18 cellular contexts compared by ENCODE assay signal in genomic region chr1:243882276-243882675, GRCh38. TPM values are rescaled to one million over a fixed set of nuclear protein-coding genes. Genes with fewer than 3 reads are reported as not detected.
DNase-seq lines count a peak whose midpoint lies in the region; ATAC-seq, FAIRE-seq and TF ChIP-seq lines count a peak whose summit lies in the region.
"Had no signal": no experiment of that assay in that cellular context is flagged by ENCODE, and none has a peak within 500 bp of the region (broad histone marks: within the 10 kb centered on the region; RNA-seq: fewer than 3 reads in every experiment).

No MANE protein-coding gene starts in this region.

- no peak overlapping the region for H2AK9ac ChIP-seq in IMR-90 (replicated peaks; ENCODE audit: low read depth, low read length, poor library complexity)

- H3K4me2 ChIP-seq in IMR-90 (ENCODE audit: low read depth, low read length) (no peak overlapping the region), HepG2 (ENCODE audit: low read depth, low read length) (no peak overlapping the region)

- in situ Hi-C loops in IMR-90 (cut with MboI; ENCODE audit: low sequenced_read_pairs) (no loop called here), brain microvascular endothelial cell (cut with HindIII; ENCODE audit: low pct_ligation_motif_present, low sequenced_read_pairs) (no loop called here), HepG2 (cut with HindIII; ENCODE audit: extremely low pct_ligation_motif_present, low pct_unique_long_range_greater_than_20kb) (no loop called here)

- H4K20me1 ChIP-seq in IMR-90 (ENCODE audit: insufficient read depth, low read length) (no peaks in the 10 kb centered on the region), HepG2 (ENCODE audit: insufficient read depth, low read length) (no peaks in the 10 kb centered on the region)

- H3K27ac ChIP-seq in IMR-90 (ENCODE audit: insufficient read depth, low read length): no peak overlapping the region
- H3K27ac ChIP-seq in brain microvascular endothelial cell: no peak overlapping the region
- H3K27ac ChIP-seq in HepG2 (ENCODE audit: extremely low read length, insufficient read depth, low read length): no peak overlapping the region
- no peak overlapping the region for H3K27ac ChIP-seq in RWPE1
- H3K27ac ChIP-seq: vagina, WERI-Rb-1 had no signal

- no peak overlapping the region for H4K8ac ChIP-seq in IMR-90 (ENCODE audit: low read depth in 2 of 2, low read length in 2 of 2)

- H3K18ac ChIP-seq in IMR-90 (ENCODE audit: low read depth, low read length): no peak overlapping the region

- H3K9me1 ChIP-seq in IMR-90 (ENCODE audit: insufficient read depth, low read length): no peaks in the 10 kb centered on the region

- H3K4me3 ChIP-seq in IMR-90 (ENCODE audit: insufficient read depth, low read depth, low read length): no peak overlapping the region
- no peak overlapping the region for H3K4me3 ChIP-seq in brain microvascular endothelial cell (ENCODE audit: low read depth, low read length)
- H3K4me3 ChIP-seq in HepG2 (replicated peaks in 1 of 3; ENCODE audit: insufficient read depth in 1 of 3, low read depth in 2 of 3, low read length in 3 of 3): no peak overlapping the region
- H3K4me3 ChIP-seq: lung, vagina had no signal

- H4K5ac ChIP-seq in IMR-90 (ENCODE audit: low read depth, low read length): no peak overlapping the region

- POLR2A ChIA-PET in IMR-90 (lab: Charles Lee; ENCODE audit: unreplicated experiment) (no interaction called here), HepG2 (lab: Yijun Ruan, JAX) (no interaction called here), RWPE1 (lab: Yijun Ruan, JAX; ENCODE audit: low non-redundant PET) (no interaction called here)

- H2BK120ac ChIP-seq in IMR-90 (ENCODE audit: low read depth, low read length): no peak overlapping the region

- H2BK5ac ChIP-seq in IMR-90 (ENCODE audit: low read depth, low read length, poor library complexity, severe bottlenecking): no peak overlapping the region

- H3K9me3 Mint-ChIP-seq in nephron progenitor cell: peaks cover 12% of the 10 kb centered on the region
- H3K9me3 Mint-ChIP-seq: activated naive CD4-positive, alpha-beta T cell treated with anti-CD3 and anti-CD28 coated beads for 36 hours had no signal

- H4K91ac ChIP-seq in IMR-90 (ENCODE audit: insufficient read depth, low read depth, low read length): no peak overlapping the region

- intact Hi-C loops in IMR-90 (cut with micrococcal nuclease) (no loop called here), HepG2 (cut with micrococcal nuclease; ENCODE audit: unreplicated experiment) (no loop called here)

- H3K14ac ChIP-seq in IMR-90 (replicated peaks; ENCODE audit: low read depth, low read length): no peak overlapping the region

- H3K4me3 Mint-ChIP-seq in nephron progenitor cell: no peak overlapping the region
- H3K4me3 Mint-ChIP-seq: activated naive CD4-positive, alpha-beta T cell treated with anti-CD3 and anti-CD28 coated beads for 36 hours had no signal

- H3K36me3 ChIP-seq in IMR-90 (ENCODE audit: control insufficient read depth, insufficient read depth, low read length): no peaks in the 10 kb centered on the region
- no peaks in the 10 kb centered on the region for H3K36me3 ChIP-seq in brain microvascular endothelial cell (replicated peaks)
- no peaks in the 10 kb centered on the region for H3K36me3 ChIP-seq in HepG2 (replicated peaks in 1 of 2; ENCODE audit: control insufficient read depth in 1 of 2, insufficient read depth in 2 of 2, low read length in 2 of 2)
- H3K36me3 ChIP-seq: vagina, WERI-Rb-1 had no signal

- ATAC-seq in IMR-90 (ENCODE audit: low read depth) (peak; percentile 57), HepG2 (no peak)

- no peak overlapping the region for H3K27ac Mint-ChIP-seq in nephron progenitor cell
- H3K27ac Mint-ChIP-seq: activated naive CD4-positive, alpha-beta T cell treated with anti-CD3 and anti-CD28 coated beads for 36 hours had no signal

- H2AK5ac ChIP-seq in IMR-90 (ENCODE audit: low read depth, low read length): no peak overlapping the region

- no peak overlapping the region for H3K56ac ChIP-seq in IMR-90 (ENCODE audit: extremely low read depth, insufficient read depth, low read length)

- H3K27me3 ChIP-seq in IMR-90 (ENCODE audit: control insufficient read depth, insufficient read depth, low read length) (peaks cover 3% of the 10 kb centered on the region; the same call in 1 of the 2 replicates), brain microvascular endothelial cell (replicated peaks) (no peaks in the 10 kb centered on the region), HepG2 (ENCODE audit: control insufficient read depth in 1 of 2, insufficient read depth in 2 of 2, low read length in 2 of 2) (peaks cover 0 to 20% of the 10 kb centered on the region in 2 experiments; a peak in 1 of 5 replicates)
- H3K27me3 ChIP-seq: vagina had no signal

- no peak for TF ChIP-seq RAD21 in IMR-90 (IDR thresholded peaks at IDR 0.05; ENCODE audit: low read length)
- no peak for TF ChIP-seq RAD21 in HepG2 (CRISPR knock-in tag; IDR thresholded peaks at IDR 0.05)

- FAIRE-seq in HepG2 (lab: Jason Lieb, UNC): no peak
- FAIRE-seq: endothelial cell of umbilical vein, H54 had no signal

- no peak for TF ChIP-seq EP300 in HepG2 (IDR thresholded peaks at IDR 0.05; ENCODE audit: low read depth in 2 of 2, low read length in 2 of 2)
- no peak for TF ChIP-seq EP300 in HepG2 (CRISPR knock-in tag; IDR thresholded peaks at IDR 0.05; ENCODE audit: borderline replicate concordance)

- no peaks in the 10 kb centered on the region for H3K36me3 Mint-ChIP-seq in nephron progenitor cell (ENCODE audit: low read depth)

- no TSS peak for BruUV-seq in IMR-90 (replicated peaks; lab: Mats Ljungman, UMichigan)
- BruUV-seq in HepG2 (replicated peaks; lab: Mats Ljungman, UMichigan): no TSS peak

- H3K9me3 ChIP-seq in IMR-90 (ENCODE audit: control insufficient read depth, insufficient read depth, low read length): no peaks in the 10 kb centered on the region
- no peaks in the 10 kb centered on the region for H3K9me3 ChIP-seq in HepG2 (ENCODE audit: low read length)
- H3K9me3 ChIP-seq: vagina had no signal

- H2AFZ ChIP-seq in IMR-90 (replicated peaks; ENCODE audit: low read length, poor library complexity) (no peak overlapping the region), HepG2 (ENCODE audit: low read length) (no peak overlapping the region)

- dilution Hi-C loops in IMR-90 (cut with HindIII; ENCODE audit: low sequenced_read_pairs, unreplicated experiment): no loop called here

- no peak overlapping the region for H2BK15ac ChIP-seq in IMR-90 (ENCODE audit: low read depth, low read length)

- no peak overlapping the region for H3K4ac ChIP-seq in IMR-90 (ENCODE audit: low read depth, low read length)

- CTCF ChIA-PET in IMR-90 (lab: Yijun Ruan, JAX) (interaction anchor here (0.7 kb wide), 1 partner anchor 139 kb away, joined by 3 read pairs; no protein-coding TSS in a partner anchor), HepG2 (lab: Yijun Ruan, JAX; ENCODE audit: low intra/inter-chr PET ratio, low total read pairs) (no interaction called here), RWPE1 (lab: Yijun Ruan, JAX) (no interaction called here)

- peaks cover 4% of the 10 kb centered on the region for H3K4me1 Mint-ChIP-seq in nephron progenitor cell

- H2BK20ac ChIP-seq in IMR-90 (ENCODE audit: low read depth, low read length): no peak overlapping the region

- H3K27me3 Mint-ChIP-seq in nephron progenitor cell (ENCODE audit: low read depth, poor library complexity): no peaks in the 10 kb centered on the region

- DNase-seq in DMS53 (lab: John Stamatoyannopoulos, UW): peak; percentile 69
- DNase-seq in IMR-90: peak; percentile 71
- peak; percentile 47 for DNase-seq in brain microvascular endothelial cell
- no peak for DNase-seq in HepG2 (ENCODE audit: low spot score)
- DNase-seq in nephron progenitor cell: no peak
- DNase-seq in DMS79 (lab: John Stamatoyannopoulos, UW): no peak
- DNase-seq in occipital lobe (lab: John Stamatoyannopoulos, UW): no peak
- DNase-seq in RWPE1 (ENCODE audit: low spot score): no peak
- DNase-seq: activated naive CD4-positive, alpha-beta T cell treated with anti-CD3 and anti-CD28 coated beads for 36 hours; cerebellar nuclear complex; GDM1; NCI-H2171 treated with DMSO at 0.1 percent for 48 hours; stimulated activated naive CD4-positive, alpha-beta T cell treated with Interleukin-2 at 50 U/mL for 16 hours; WERI-Rb-1 had no signal

- WGBS in IMR-90 (ENCODE audit: extremely low coverage in 2 of 2, insufficient read length in 1 of 2), 2 experiments: no CpG with 5 or more reads among the region's 3 CpGs
- WGBS in HepG2 (ENCODE audit: low lambda C conversion rate): 0% methylated on average over 3 of the region's 3 CpGs

- TF ChIP-seq POLR2A in IMR-90 (IDR thresholded peaks at IDR 0.05; ENCODE audit: low read depth, low read length) (no peak), HepG2 (IDR thresholded peaks at IDR 0.05; ENCODE audit: insufficient read depth in 1 of 2, low read depth in 2 of 2, low read length in 2 of 2) (no peak)

- no peaks in the 10 kb centered on the region for H3K79me2 ChIP-seq in HepG2 (ENCODE audit: insufficient read depth, low read length)

- no peak for TF ChIP-seq CTCF in IMR-90 (conservative IDR thresholded peaks at IDR 0.05; ENCODE audit: low read depth, low read length)
- TF ChIP-seq CTCF in brain microvascular endothelial cell (IDR thresholded peaks at IDR 0.05; ENCODE audit: low read depth, low read length, missing control alignments): no peak
- TF ChIP-seq CTCF in HepG2 (CRISPR knock-in tag; IDR thresholded peaks at IDR 0.05): no peak
- TF ChIP-seq CTCF in nephron progenitor cell (IDR thresholded peaks at IDR 0.05): no peak
- no peak for TF ChIP-seq CTCF in RWPE1 (conservative IDR thresholded peaks at IDR 0.05; ENCODE audit: low read depth)

- H3K9ac ChIP-seq in IMR-90 (ENCODE audit: low read depth, low read length): no peak overlapping the region
- H3K9ac ChIP-seq in HepG2 (ENCODE audit: insufficient read depth, low read depth, low read length): no peak overlapping the region

- H3K79me1 ChIP-seq in IMR-90 (ENCODE audit: low read depth in 1 of 2, low read length in 2 of 2): no peaks in the 10 kb centered on the region

- no peaks in the 10 kb centered on the region for H3K4me1 ChIP-seq in IMR-90 (ENCODE audit: control insufficient read depth, insufficient read depth, low read length)
- H3K4me1 ChIP-seq in HepG2 (ENCODE audit: insufficient read depth, low read length): no peaks in the 10 kb centered on the region
- H3K4me1 ChIP-seq: vagina had no signal

- H3K23ac ChIP-seq in IMR-90 (ENCODE audit: low read depth, low read length): no peak overlapping the region

RNA-seq across cellular contexts. Expression of gene AKT3, which starts 32.2 kb away (rescaled TPM):
- total RNA-seq in IMR-90 (2012; rRNA removed): 19.4 and 30.0 TPM in 2 replicates
- 13.6 and 15.2 TPM in 2 replicates for polyA plus RNA-seq in IMR-90 (2012; rRNA removed)
- polyA plus RNA-seq in IMR-90 (2012; cell fraction: cytosol; rRNA removed): 5.0 and 7.1 TPM in 2 replicates
- 2.6 and 20.5 TPM in 2 replicates for polyA plus RNA-seq in IMR-90 (2012; cell fraction: nucleus; rRNA removed; ENCODE audit: low replicate concordance)
- total RNA-seq in HepG2 (2016; rRNA removed; fragmentation: Illumina TruSeq; extraction: Trizol): 0.07 and 0.22 TPM in 2 replicates
- 0.18 and 0.61 TPM in 2 replicates for total RNA-seq in HepG2 (2016; cell fraction: cytosol; rRNA removed; fragmentation: Illumina TruSeq; extraction: Trizol; ENCODE audit: low read depth)
- 0.13 and 0.15 TPM in 2 replicates for total RNA-seq in HepG2 (2016; cell fraction: insoluble cytoplasmic fraction; rRNA removed; fragmentation: Illumina TruSeq; extraction: Trizol)
- 0.19 and 0.21 TPM in 2 replicates for total RNA-seq in HepG2 (2016; cell fraction: membrane; rRNA removed; fragmentation: Illumina TruSeq; extraction: Trizol)
- total RNA-seq in HepG2 (2016; cell fraction: nucleus; rRNA removed; fragmentation: Illumina TruSeq; extraction: Trizol): 0.25 and 0.28 TPM in 2 replicates
- 0.04 and 0.07 TPM in 2 replicates for polyA plus RNA-seq in HepG2 (2011; rRNA removed)
- 0.01 and 0.04 TPM in 2 replicates for polyA plus RNA-seq in HepG2 (2011; cell fraction: cytosol; rRNA removed)
- 0.06 and 0.07 TPM in 2 replicates for polyA plus RNA-seq in HepG2 (2011; cell fraction: nucleus; rRNA removed)
- 0.08 and 0.12 TPM in 2 replicates for polyA plus RNA-seq in HepG2 (2012)
- polyA plus RNA-seq in HepG2 (2016; cell fraction: cytosol; fragmentation: Illumina TruSeq; extraction: Trizol; ENCODE audit: low read depth): not detected in 2 replicates
- 0.30 TPM in 1 of 2 replicates, not detected in the other for polyA plus RNA-seq in HepG2 (2016; cell fraction: insoluble cytoplasmic fraction; fragmentation: Illumina TruSeq; extraction: Trizol; ENCODE audit: low read depth)
- polyA plus RNA-seq in HepG2 (2016; cell fraction: membrane; fragmentation: Illumina TruSeq; extraction: Trizol; ENCODE audit: low read depth): not detected in 2 replicates
- polyA plus RNA-seq in HepG2 (2016; cell fraction: nucleus; fragmentation: Illumina TruSeq; extraction: Trizol; ENCODE audit: insufficient read depth, low read depth): 0.13 TPM in 1 of 2 replicates, not detected in the other
- 0.06 and 0.26 TPM in 2 replicates for polyA minus RNA-seq in HepG2 (2011; rRNA and poly(A)+ RNA removed; ENCODE audit: low replicate concordance)
- 0.20 TPM in 1 of 2 replicates, not detected in the other for polyA minus RNA-seq in HepG2 (2011; cell fraction: cytosol; rRNA and poly(A)+ RNA removed)
- 0.26 and 0.75 TPM in 2 replicates for polyA minus RNA-seq in HepG2 (2011; cell fraction: nucleus; rRNA and poly(A)+ RNA removed)
- 624 TPM for total RNA-seq in occipital lobe

Comparison
In these comparisons a context has a peak if more than half of its experiments do, and no peak if none do; other contexts are left out.
1. DNase-seq: peak in DMS53 (single experiment), IMR-90 (single experiment) and brain microvascular endothelial cell (single experiment); none in HepG2 (single experiment), nephron progenitor cell (single experiment), DMS79 (single experiment), occipital lobe (single experiment) and RWPE1 (single experiment).
2. RNA of gene AKT3, which starts 32.2 kb away (total RNA-seq): 624 TPM in occipital lobe (single experiment); 19.4 to 30.0 TPM in IMR-90 and 0.07 to 0.61 TPM in HepG2; every median in the first group is over 10 times any median in the second.